1 cellular context compared by ENCODE assay signal in genomic region chr15:86837631-86838030, GRCh38.
TF ChIP-seq lines count a peak whose summit lies in the region.

No MANE protein-coding gene starts in this region.

TF ChIP-seq in HepG2, 621 proteins besides CTCF, POLR2A, EP300 and RAD21 (continued from another document):
- TF ChIP-seq TARDBP (CRISPR knock-in tag; IDR thresholded peaks at IDR 0.05) = no peak
- no peak for TF ChIP-seq ARNT2 (CRISPR knock-in tag; IDR thresholded peaks at IDR 0.05; ENCODE audit: low read depth)
- no peak for TF ChIP-seq JARID2 (CRISPR knock-in tag; IDR thresholded peaks at IDR 0.05; ENCODE audit: insufficient replicate concordance)
- TF ChIP-seq ZBTB44 (CRISPR knock-in tag; IDR thresholded peaks at IDR 0.05) = no peak
- no peak for TF ChIP-seq MEF2D (CRISPR knock-in tag; IDR thresholded peaks at IDR 0.05)
- TF ChIP-seq SOX6 (IDR thresholded peaks at IDR 0.05) = no peak
- no peak for TF ChIP-seq SOX6 (CRISPR knock-in tag; IDR thresholded peaks at IDR 0.05)
- TF ChIP-seq ZNF362 (CRISPR knock-in tag; IDR thresholded peaks at IDR 0.05; ENCODE audit: borderline replicate concordance) = no peak
- TF ChIP-seq ZNF660 (CRISPR knock-in tag; IDR thresholded peaks at IDR 0.05; ENCODE audit: borderline replicate concordance, low read depth) = no peak
- TF ChIP-seq MZF1 (CRISPR knock-in tag; IDR thresholded peaks at IDR 0.05; ENCODE audit: borderline replicate concordance) = no peak
TF ChIP-seq in HepG2: peak in this region for 0.
